ENCODE assay signal across 8 cellular contexts in the genomic region with DNA sequence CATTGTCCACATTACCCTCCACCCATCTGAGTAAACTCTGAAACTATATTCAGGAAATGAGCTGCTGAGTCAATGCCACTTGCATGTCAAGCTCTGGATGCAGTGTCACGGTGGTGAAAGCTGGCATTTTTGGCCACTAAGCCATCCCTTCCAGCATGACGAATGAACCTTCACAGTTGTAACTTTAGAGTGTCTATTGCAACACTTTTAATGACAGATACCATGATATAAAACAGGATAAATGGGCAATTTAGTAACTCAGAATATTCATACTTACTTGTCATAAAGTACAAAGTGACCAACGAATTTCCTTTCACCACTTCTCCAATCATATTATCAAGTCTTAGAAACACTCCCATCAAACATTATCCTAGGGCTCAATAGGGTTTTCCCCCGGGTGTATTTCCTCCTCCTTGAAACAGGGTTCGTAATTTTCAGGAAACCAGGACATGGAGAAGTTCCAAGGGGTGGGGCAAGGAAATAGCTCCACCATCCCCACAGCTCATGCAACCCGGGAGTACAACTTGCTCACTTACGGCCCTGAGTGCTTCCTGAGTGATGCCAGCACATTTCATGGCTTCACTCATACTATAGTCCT.
DNase-seq lines count a peak whose midpoint lies in the region; ATAC-seq lines count a peak whose summit lies in the region.

No MANE protein-coding gene starts in this region.

- no peaks in the 10 kb centered on the region for H3K36me3 Mint-ChIP-seq in activated T-cell treated with anti-CD3 and anti-CD28 coated beads, Interleukin-2, amount 50 U/mL, for 72 hours (ENCODE audit: insufficient read depth in 2 of 2)
- peaks cover 0 to 5% of the 10 kb centered on the region in 2 donors for H3K36me3 Mint-ChIP-seq in stimulated activated naive B cell treated with anti-CD40 and anti-IgM and Interleukin-4, amounts not matched to agents 10 μg/mL and 1 μg/mL and 100 μg/mL, for 72 hours

- no peak overlapping the region for H3K27ac Mint-ChIP-seq in activated T-cell treated with anti-CD3 and anti-CD28 coated beads, Interleukin-2, amount 50 U/mL, for 72 hours
- no peak overlapping the region for H3K27ac Mint-ChIP-seq in stimulated activated naive B cell treated with anti-CD40 and anti-IgM and Interleukin-4, amounts not matched to agents 10 μg/mL and 1 μg/mL and 100 μg/mL, for 72 hours

- H3K4me3 Mint-ChIP-seq in activated T-cell treated with anti-CD3 and anti-CD28 coated beads, Interleukin-2, amount 50 U/mL, for 72 hours: no peak overlapping the region
- no peak overlapping the region for H3K4me3 Mint-ChIP-seq in stimulated activated naive B cell treated with anti-CD40 and anti-IgM and Interleukin-4, amounts not matched to agents 10 μg/mL and 1 μg/mL and 100 μg/mL, for 72 hours

- H3K27me3 Mint-ChIP-seq in activated T-cell treated with anti-CD3 and anti-CD28 coated beads, Interleukin-2, amount 50 U/mL, for 72 hours (ENCODE audit: low read depth): no peaks in the 10 kb centered on the region
- H3K27me3 Mint-ChIP-seq in stimulated activated naive B cell treated with anti-CD40 and anti-IgM and Interleukin-4, amounts not matched to agents 10 μg/mL and 1 μg/mL and 100 μg/mL, for 72 hours: no peaks in the 10 kb centered on the region

- no peaks in the 10 kb centered on the region for H3K9me3 Mint-ChIP-seq in activated T-cell treated with anti-CD3 and anti-CD28 coated beads, Interleukin-2, amount 50 U/mL, for 72 hours
- no peaks in the 10 kb centered on the region for H3K9me3 Mint-ChIP-seq in stimulated activated naive B cell treated with anti-CD40 and anti-IgM and Interleukin-4, amounts not matched to agents 10 μg/mL and 1 μg/mL and 100 μg/mL, for 72 hours

- H3K4me1 Mint-ChIP-seq in activated T-cell treated with anti-CD3 and anti-CD28 coated beads, Interleukin-2, amount 50 U/mL, for 72 hours (ENCODE audit: low read depth): peaks cover 26% of the 10 kb centered on the region
- peaks cover 9 to 11% of the 10 kb centered on the region in 2 donors for H3K4me1 Mint-ChIP-seq in stimulated activated naive B cell treated with anti-CD40 and anti-IgM and Interleukin-4, amounts not matched to agents 10 μg/mL and 1 μg/mL and 100 μg/mL, for 72 hours

- ATAC-seq in activated T-cell treated with anti-CD3 and anti-CD28 coated beads, Interleukin-2, amount 50 U/mL, for 72 hours (replicated peaks in 1 of 2): peak; percentile 76 to 91
- ATAC-seq in stimulated activated naive B cell treated with anti-CD40 and anti-IgM and Interleukin-4, amounts not matched to agents 10 μg/mL and 1 μg/mL and 100 μg/mL, for 72 hours (replicated peaks): peak; percentile 42 to 45

- DNase-seq in activated T-cell treated with anti-CD3 and anti-CD28 coated beads, Interleukin-2, amount 50 U/mL, for 72 hours: peak; percentile 25 to 42
- no peak for DNase-seq in activated T-cell treated with anti-CD3 and anti-CD28 coated beads for 4 hours
- peak; percentile 91 for DNase-seq in M059J (ENCODE audit: low read depth)
- peak; percentile 42 to 87 for DNase-seq in dermis microvascular lymphatic vessel endothelial cell (ENCODE audit: low read depth in 2 of 2)
- no peak for DNase-seq in stimulated activated naive B cell treated with anti-CD40 and anti-IgM and Interleukin-4, amounts not matched to agents 10 μg/mL and 1 μg/mL and 100 μg/mL, for 72 hours
- no peak for DNase-seq in SKM-1 treated with dmso at 0.1 percent for 144 hours (lab: John Stamatoyannopoulos, UW; ENCODE audit: unreplicated experiment)
- no peak for DNase-seq in superior temporal gyrus (ENCODE audit: extremely low spot score)
- DNase-seq in SKM-1 (lab: John Stamatoyannopoulos, UW; ENCODE audit: unreplicated experiment): no peak

Comparison
In these comparisons a context has a peak if more than half of its experiments do, and no peak if none do; other contexts are left out.
1. DNase-seq: peak in activated T-cell treated with anti-CD3 and anti-CD28 coated beads, Interleukin-2, amount 50 U/mL, for 72 hours (2 of 2), M059J (single experiment) and dermis microvascular lymphatic vessel endothelial cell (2 of 2); none in activated T-cell treated with anti-CD3 and anti-CD28 coated beads for 4 hours (single experiment), stimulated activated naive B cell treated with anti-CD40 and anti-IgM and Interleukin-4, amounts not matched to agents 10 μg/mL and 1 μg/mL and 100 μg/mL, for 72 hours (single experiment), SKM-1 treated with dmso at 0.1 percent for 144 hours (single experiment), superior temporal gyrus (single experiment) and SKM-1 (single experiment).